In the genomic region with DNA sequence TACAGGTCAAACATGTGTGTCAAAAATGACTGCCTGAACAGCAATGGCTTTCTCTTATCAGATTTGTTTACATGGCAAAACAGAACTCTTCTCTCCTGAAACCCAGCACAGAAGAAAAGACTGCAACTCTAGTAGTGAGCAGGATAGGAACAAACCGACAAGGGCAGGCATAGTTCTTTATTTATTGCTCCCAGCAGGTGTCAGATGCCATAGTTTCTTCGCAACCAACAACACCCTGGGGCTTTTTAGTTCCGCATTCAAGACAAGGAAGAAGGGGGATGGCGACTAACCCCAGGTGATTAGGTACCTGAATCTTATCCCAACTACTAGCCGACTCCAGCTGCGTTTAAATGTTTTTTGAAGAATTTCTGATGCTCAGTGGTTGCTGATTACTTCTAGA, we compare ENCODE assay signal across 1 cellular context.
TF ChIP-seq lines count a peak whose summit lies in the region.

No MANE protein-coding gene starts in this region.

TF ChIP-seq in GM23338, 12 proteins besides CTCF, POLR2A, EP300 and RAD21 (continued from another document):
- TF ChIP-seq, protein P1, sequence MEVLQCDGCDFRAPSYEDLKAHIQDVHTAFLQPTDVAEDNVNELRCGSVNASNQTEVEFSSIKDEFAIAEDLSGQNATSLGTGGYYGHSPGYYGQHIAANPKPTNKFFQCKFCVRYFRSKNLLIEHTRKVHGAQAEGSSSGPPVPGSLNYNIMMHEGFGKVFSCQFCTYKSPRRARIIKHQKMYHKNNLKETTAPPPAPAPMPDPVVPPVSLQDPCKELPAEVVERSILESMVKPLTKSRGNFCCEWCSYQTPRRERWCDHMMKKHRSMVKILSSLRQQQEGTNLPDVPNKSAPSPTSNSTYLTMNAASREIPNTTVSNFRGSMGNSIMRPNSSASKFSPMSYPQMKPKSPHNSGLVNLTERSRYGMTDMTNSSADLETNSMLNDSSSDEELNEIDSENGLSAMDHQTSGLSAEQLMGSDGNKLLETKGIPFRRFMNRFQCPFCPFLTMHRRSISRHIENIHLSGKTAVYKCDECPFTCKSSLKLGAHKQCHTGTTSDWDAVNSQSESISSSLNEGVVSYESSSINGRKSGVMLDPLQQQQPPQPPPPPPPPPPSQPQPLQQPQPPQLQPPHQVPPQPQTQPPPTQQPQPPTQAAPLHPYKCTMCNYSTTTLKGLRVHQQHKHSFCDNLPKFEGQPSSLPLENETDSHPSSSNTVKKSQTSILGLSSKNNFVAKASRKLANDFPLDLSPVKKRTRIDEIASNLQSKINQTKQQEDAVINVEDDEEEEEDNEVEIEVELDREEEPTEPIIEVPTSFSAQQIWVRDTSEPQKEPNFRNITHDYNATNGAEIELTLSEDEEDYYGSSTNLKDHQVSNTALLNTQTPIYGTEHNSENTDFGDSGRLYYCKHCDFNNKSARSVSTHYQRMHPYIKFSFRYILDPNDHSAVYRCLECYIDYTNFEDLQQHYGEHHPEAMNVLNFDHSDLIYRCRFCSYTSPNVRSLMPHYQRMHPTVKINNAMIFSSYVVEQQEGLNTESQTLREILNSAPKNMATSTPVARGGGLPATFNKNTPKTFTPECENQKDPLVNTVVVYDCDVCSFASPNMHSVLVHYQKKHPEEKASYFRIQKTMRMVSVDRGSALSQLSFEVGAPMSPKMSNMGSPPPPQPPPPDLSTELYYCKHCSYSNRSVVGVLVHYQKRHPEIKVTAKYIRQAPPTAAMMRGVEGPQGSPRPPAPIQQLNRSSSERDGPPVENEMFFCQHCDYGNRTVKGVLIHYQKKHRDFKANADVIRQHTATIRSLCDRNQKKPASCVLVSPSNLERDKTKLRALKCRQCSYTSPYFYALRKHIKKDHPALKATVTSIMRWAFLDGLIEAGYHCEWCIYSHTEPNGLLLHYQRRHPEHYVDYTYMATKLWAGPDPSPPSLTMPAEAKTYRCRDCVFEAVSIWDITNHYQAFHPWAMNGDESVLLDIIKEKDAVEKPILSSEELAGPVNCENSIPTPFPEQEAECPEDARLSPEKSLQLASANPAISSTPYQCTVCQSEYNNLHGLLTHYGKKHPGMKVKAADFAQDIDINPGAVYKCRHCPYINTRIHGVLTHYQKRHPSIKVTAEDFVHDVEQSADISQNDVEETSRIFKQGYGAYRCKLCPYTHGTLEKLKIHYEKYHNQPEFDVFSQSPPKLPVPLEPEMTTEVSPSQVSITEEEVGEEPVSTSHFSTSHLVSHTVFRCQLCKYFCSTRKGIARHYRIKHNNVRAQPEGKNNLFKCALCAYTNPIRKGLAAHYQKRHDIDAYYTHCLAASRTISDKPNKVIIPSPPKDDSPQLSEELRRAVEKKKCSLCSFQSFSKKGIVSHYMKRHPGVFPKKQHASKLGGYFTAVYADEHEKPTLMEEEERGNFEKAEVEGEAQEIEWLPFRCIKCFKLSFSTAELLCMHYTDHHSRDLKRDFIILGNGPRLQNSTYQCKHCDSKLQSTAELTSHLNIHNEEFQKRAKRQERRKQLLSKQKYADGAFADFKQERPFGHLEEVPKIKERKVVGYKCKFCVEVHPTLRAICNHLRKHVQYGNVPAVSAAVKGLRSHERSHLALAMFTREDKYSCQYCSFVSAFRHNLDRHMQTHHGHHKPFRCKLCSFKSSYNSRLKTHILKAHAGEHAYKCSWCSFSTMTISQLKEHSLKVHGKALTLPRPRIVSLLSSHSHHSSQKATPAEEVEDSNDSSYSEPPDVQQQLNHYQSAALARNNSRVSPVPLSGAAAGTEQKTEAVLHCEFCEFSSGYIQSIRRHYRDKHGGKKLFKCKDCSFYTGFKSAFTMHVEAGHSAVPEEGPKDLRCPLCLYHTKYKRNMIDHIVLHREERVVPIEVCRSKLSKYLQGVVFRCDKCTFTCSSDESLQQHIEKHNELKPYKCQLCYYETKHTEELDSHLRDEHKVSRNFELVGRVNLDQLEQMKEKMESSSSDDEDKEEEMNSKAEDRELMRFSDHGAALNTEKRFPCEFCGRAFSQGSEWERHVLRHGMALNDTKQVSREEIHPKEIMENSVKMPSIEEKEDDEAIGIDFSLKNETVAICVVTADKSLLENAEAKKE (CRISPR knock-in tag; IDR thresholded peaks at IDR 0.05) = no peak
TF ChIP-seq in GM23338: peak in this region for 0.
